ENCODE assay signal across 1 cellular context in the genomic region with DNA sequence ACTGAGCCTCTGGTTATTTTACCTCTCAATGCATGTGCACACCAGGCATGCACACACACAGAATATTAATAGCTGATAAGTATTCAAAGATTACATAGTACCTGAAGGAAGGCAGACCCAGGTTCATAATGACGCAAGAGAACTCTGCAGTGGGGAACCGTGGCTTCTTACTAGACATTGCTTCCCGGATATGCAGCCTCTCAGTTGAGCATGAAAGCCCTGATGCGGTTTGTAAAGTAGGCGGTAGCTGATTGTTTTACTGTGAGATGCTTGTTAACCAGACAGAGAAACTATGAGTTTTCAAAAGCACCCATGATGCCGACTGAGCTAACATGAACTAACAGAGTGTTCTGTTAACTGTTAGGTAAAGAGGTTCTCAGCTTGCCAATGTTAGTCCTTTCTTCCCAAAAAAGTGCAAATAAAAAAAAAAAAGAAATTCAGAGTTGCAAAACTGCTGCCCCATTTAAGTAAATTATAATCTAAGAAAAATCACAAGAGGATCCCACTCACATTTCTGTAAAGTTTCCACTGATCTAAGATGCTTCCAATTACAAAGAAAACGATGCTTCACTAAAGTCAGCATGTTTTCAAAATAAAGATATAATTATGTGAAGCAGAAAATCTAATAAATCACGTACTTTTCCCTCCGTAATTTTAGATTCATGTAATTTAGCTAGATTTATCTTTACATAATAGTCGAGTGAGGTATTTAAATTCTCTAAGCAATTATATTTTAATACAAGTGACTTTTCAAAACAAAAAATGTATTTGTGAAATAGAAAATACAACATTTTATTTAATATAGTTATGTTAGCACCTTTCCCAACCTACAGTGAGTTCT.
A peak's percentile ranks its signal among the peaks of the same experiment; 100 is the strongest.
TF ChIP-seq lines count a peak whose summit lies in the region.

No MANE protein-coding gene starts in this region.

TF ChIP-seq in GM12878, 131 proteins besides CTCF, POLR2A, EP300 and RAD21:
- TF ChIP-seq, protein P1, sequence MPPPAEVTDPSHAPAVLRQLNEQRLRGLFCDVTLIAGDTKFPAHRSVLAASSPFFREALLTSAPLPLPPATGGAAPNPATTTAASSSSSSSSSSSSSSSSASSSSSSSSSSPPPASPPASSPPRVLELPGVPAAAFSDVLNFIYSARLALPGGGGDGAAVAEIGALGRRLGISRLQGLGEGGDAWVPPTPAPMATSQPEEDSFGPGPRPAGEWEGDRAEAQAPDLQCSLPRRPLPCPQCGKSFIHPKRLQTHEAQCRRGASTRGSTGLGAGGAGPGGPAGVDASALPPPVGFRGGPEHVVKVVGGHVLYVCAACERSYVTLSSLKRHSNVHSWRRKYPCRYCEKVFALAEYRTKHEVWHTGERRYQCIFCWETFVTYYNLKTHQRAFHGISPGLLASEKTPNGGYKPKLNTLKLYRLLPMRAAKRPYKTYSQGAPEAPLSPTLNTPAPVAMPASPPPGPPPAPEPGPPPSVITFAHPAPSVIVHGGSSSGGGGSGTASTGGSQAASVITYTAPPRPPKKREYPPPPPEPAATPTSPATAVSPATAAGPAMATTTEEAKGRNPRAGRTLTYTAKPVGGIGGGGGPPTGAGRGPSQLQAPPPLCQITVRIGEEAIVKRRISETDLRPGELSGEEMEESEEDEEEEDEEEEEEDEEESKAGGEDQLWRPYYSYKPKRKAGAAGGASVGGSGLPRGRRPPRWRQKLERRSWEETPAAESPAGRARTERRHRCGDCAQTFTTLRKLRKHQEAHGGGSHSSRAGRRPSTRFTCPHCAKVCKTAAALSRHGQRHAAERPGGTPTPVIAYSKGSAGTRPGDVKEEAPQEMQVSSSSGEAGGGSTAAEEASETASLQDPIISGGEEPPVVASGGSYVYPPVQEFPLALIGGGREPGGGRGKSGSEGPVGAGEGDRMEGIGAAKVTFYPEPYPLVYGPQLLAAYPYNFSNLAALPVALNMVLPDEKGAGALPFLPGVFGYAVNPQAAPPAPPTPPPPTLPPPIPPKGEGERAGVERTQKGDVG (CRISPR knock-in tag; IDR thresholded peaks at IDR 0.05) = no peak
- TF ChIP-seq CBX5 (IDR thresholded peaks at IDR 0.05; ENCODE audit: low read depth) (no peak), SP1 (IDR thresholded peaks at IDR 0.05; ENCODE audit: low read depth, low read length) (no peak), ATF7 (IDR thresholded peaks at IDR 0.05; ENCODE audit: low read depth) (peak; percentile 47; the same call in 1 of the 2 replicates), CREM (IDR thresholded peaks at IDR 0.05; ENCODE audit: low read depth) (no peak), BMI1 (IDR thresholded peaks at IDR 0.05; ENCODE audit: borderline replicate concordance) (peak; percentile 61; the same call in 1 of the 2 replicates), TAF1 (IDR thresholded peaks at IDR 0.05; ENCODE audit: borderline replicate concordance, low read depth, low read length) (no peak)
- TF ChIP-seq, protein P2, sequence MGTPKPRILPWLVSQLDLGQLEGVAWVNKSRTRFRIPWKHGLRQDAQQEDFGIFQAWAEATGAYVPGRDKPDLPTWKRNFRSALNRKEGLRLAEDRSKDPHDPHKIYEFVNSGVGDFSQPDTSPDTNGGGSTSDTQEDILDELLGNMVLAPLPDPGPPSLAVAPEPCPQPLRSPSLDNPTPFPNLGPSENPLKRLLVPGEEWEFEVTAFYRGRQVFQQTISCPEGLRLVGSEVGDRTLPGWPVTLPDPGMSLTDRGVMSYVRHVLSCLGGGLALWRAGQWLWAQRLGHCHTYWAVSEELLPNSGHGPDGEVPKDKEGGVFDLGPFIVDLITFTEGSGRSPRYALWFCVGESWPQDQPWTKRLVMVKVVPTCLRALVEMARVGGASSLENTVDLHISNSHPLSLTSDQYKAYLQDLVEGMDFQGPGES (IDR thresholded peaks at IDR 0.05) = no peak
